In genomic region chr1:159891275-159892157, GRCh38 we compare ENCODE assay signal across 8 cellular contexts. TPM values are rescaled to one million over a fixed set of nuclear protein-coding genes. Genes with fewer than 3 reads are reported as not detected.
DNase-seq lines count a peak whose midpoint lies in the region; ATAC-seq, FAIRE-seq and TF ChIP-seq lines count a peak whose summit lies in the region.

No MANE protein-coding gene starts in this region.

- no peak overlapping the region for H4K91ac ChIP-seq in H1 (replicated peaks; ENCODE audit: insufficient read length, low read length)

- no peak overlapping the region for H2BK120ac ChIP-seq in H1 (replicated peaks; ENCODE audit: low read depth, low read length)

- H2BK15ac ChIP-seq in H1 (ENCODE audit: low read length), result no peak overlapping the region

- H3K23me2 ChIP-seq in H1 (ENCODE audit: low read depth, low read length), result no peaks in the 10 kb centered on the region

- H3K4me2 ChIP-seq in H1 (ENCODE audit: insufficient read depth in 1 of 2, low read depth in 2 of 2, low read length in 2 of 2), result no peak overlapping the region

- H3K4ac ChIP-seq in H1 (replicated peaks; ENCODE audit: insufficient read length, low read depth, low read length), result no peak overlapping the region

- TF ChIP-seq RAD21 in H1 (IDR thresholded peaks at IDR 0.05 in 1 of 2, conservative IDR thresholded peaks at IDR 0.05 in 1 of 2; ENCODE audit: low read depth in 2 of 2, low read length in 2 of 2), result peak; percentile 100

- H3K79me2 ChIP-seq in H1 (ENCODE audit: control insufficient read depth in 1 of 2, insufficient read depth in 2 of 2, low read length in 2 of 2), result no peaks in the 10 kb centered on the region

- H3K9me3 ChIP-seq in H1 (ENCODE audit: insufficient read depth in 2 of 2, low read depth in 1 of 2, low read length in 1 of 2) (no peaks in the 10 kb centered on the region), mucosa of descending colon (no peaks in the 10 kb centered on the region)

- no peak overlapping the region for H2AK5ac ChIP-seq in H1 (ENCODE audit: low read depth, low read length)

- no peaks in the 10 kb centered on the region for H3K27me3 ChIP-seq in H1 (replicated peaks in 1 of 4; ENCODE audit: control insufficient read depth in 3 of 4, extremely low read depth in 1 of 4, insufficient read depth in 3 of 4, low read length in 3 of 4)

- no peaks in the 10 kb centered on the region for H3K79me1 ChIP-seq in H1 (ENCODE audit: low read depth, low read length)

- ATAC-seq in GM19397 (IDR thresholded peaks at IDR 0.05; ENCODE audit: unreplicated experiment) (peak; percentile 71), mucosa of descending colon (peak; percentile 97)

- H4K8ac ChIP-seq in H1 (ENCODE audit: extremely low read depth, insufficient read depth, low read length), result no peak overlapping the region

- TF ChIP-seq POLR2A in H1 (IDR thresholded peaks at IDR 0.05; ENCODE audit: control extremely low read depth in 1 of 2, low read depth in 2 of 2, low read length in 2 of 2), result no peak

- peak; percentile 86 for FAIRE-seq in H1 (lab: Jason Lieb, UNC)

- DNase-seq in CD1c-positive myeloid dendritic cell (ENCODE audit: extremely low spot score) (peak; percentile 93), HS-5 (ENCODE audit: low read depth) (peak; percentile 77), NOMO-1 (lab: John Stamatoyannopoulos, UW; ENCODE audit: unreplicated experiment in 2 of 2) (peak; percentile 69 to 86), H1 (ENCODE audit: low read depth in 1 of 2, low spot score in 2 of 2) (peak; percentile 66 to 77), mucosa of descending colon (peak; percentile 85 to 92 (median 92))
- DNase-seq in activated CD8-positive, alpha-beta memory T cell treated with anti-CD3 and anti-CD28 coated beads for 4 hours (ENCODE audit: low read depth in 2 of 2), result peak; percentile 55 to 59
- peak; percentile 47 to 51 for DNase-seq in stimulated activated CD8-positive, alpha-beta memory T cell treated with anti-CD3 and anti-CD28 coated beads, Interleukin-4, amount 100 ng/mL, for 4 hours (ENCODE audit: low read depth in 2 of 2, low spot score in 1 of 2)

- H2AFZ ChIP-seq in H1 (ENCODE audit: low read length), result no peak overlapping the region

- POLR2A ChIA-PET in H1 (lab: Charles Lee; ENCODE audit: partially characterized antibody), result interaction anchor here (1.4 to 2.6 kb wide), 3 partner anchors 87 to 110 kb away, joined by 3 to 10 read pairs (median 4); partner anchors contain the start of gene DUSP23

- H3K4me1 ChIP-seq in H1 (replicated peaks in 1 of 4; ENCODE audit: control insufficient read depth in 3 of 4, insufficient read depth in 4 of 4, low read length in 3 of 4) (no peaks in the 10 kb centered on the region), mucosa of descending colon (ENCODE audit: low read depth) (no peaks in the 10 kb centered on the region)

- WGBS in H1 (ENCODE audit: extremely low coverage in 1 of 2, insufficient coverage in 1 of 2, insufficient read length in 1 of 2, insufficient replicate concordance in 2 of 2, low coverage in 1 of 2, low lambda C conversion rate in 2 of 2, missing lambda C conversion rate in 1 of 2), 2 experiments, result 54% methylated on average over 7 of the region's 7 CpGs; no CpG with 5 or more reads in 1 of the 2 experiments

- H2BK5ac ChIP-seq in H1 (ENCODE audit: low read depth, low read length), result no peak overlapping the region

- H2BK12ac ChIP-seq in H1 (ENCODE audit: low read depth, low read length), result no peak overlapping the region

- H3K4me3 ChIP-seq in H1 (ENCODE audit: extremely low read depth in 1 of 4, insufficient read depth in 2 of 4, low read depth in 3 of 4, low read length in 4 of 4), result no peak overlapping the region
- no peak overlapping the region for H3K4me3 ChIP-seq in mucosa of descending colon

- H3K56ac ChIP-seq in H1 (replicated peaks; ENCODE audit: insufficient read length, low read depth, low read length), result no peak overlapping the region

- H4K20me1 ChIP-seq in H1 (replicated peaks in 1 of 2; ENCODE audit: control insufficient read depth in 1 of 2, insufficient read depth in 2 of 2, low read length in 2 of 2), result no peaks in the 10 kb centered on the region

- CTCF ChIA-PET in H1 (lab: Charles Lee; ENCODE audit: partially characterized antibody), result interaction anchor here (0.6 to 20.8 kb wide), 45 partner anchors 9 to 759 kb away, joined by 3 to 645 read pairs (median 6); partner anchors contain the start of genes DUSP23, FCRL6, IGSF9 and KCNJ9

- TF ChIP-seq EP300 in H1 (IDR thresholded peaks at IDR 0.05; ENCODE audit: borderline replicate concordance in 1 of 2, low read depth in 2 of 2, low read length in 2 of 2), result no peak

- H3K18ac ChIP-seq in H1 (ENCODE audit: extremely low read depth, low read length), result no peak overlapping the region

- H3K27ac ChIP-seq in H1 (ENCODE audit: low read depth, low read length), result no peak overlapping the region

- no peak overlapping the region for H3K14ac ChIP-seq in H1 (ENCODE audit: insufficient read length)

- H2BK20ac ChIP-seq in H1 (ENCODE audit: low read length), result no peak overlapping the region

- TF ChIP-seq CTCF in H1 (IDR thresholded peaks at IDR 0.05; ENCODE audit: control extremely low read depth in 1 of 3, insufficient read depth in 1 of 3, low read depth in 1 of 3, low read length in 3 of 3) (peak; percentile 99 to 100 (median 100)), mucosa of descending colon (IDR thresholded peaks at IDR 0.05) (peak; percentile 74)

- H3K9ac ChIP-seq in H1 (replicated peaks in 1 of 4; ENCODE audit: extremely low read depth in 1 of 4, low read depth in 3 of 4, low read length in 3 of 4), result no peak overlapping the region

- H4K5ac ChIP-seq in H1 (ENCODE audit: insufficient read length, low read depth, low read length), result no peak overlapping the region

- H3K23ac ChIP-seq in H1 (ENCODE audit: insufficient read length), result no peak overlapping the region

- no peaks in the 10 kb centered on the region for H3K36me3 ChIP-seq in H1 (ENCODE audit: control insufficient read depth in 2 of 4, insufficient read depth in 4 of 4, low read length in 3 of 4)
- H3K36me3 ChIP-seq in mucosa of descending colon (ENCODE audit: low read depth), result no peaks in the 10 kb centered on the region

- intact Hi-C loops in mucosa of descending colon (cut with DNase I, micrococcal nuclease), result loop anchor here (1.0 to 5.0 kb wide), 2 partner anchors 92 to 94 kb away; no protein-coding TSS in a partner anchor

TF ChIP-seq in H1, 55 proteins besides CTCF, POLR2A, EP300 and RAD21 (continues in another document):
- no peak for TF ChIP-seq BCL11A (IDR thresholded peaks at IDR 0.05; ENCODE audit: low read depth in 2 of 2, low read length in 2 of 2)
- TF ChIP-seq ATF3 (IDR thresholded peaks at IDR 0.05; ENCODE audit: insufficient read depth, low read depth, low read length), result peak; percentile 72
- no peak for TF ChIP-seq CTBP2 (IDR thresholded peaks at IDR 0.05; ENCODE audit: borderline replicate concordance, insufficient read depth, insufficient read length, low read length)
- no peak for TF ChIP-seq CHD1 (IDR thresholded peaks at IDR 0.05; ENCODE audit: low read depth, low read length)

RNA-seq across cellular contexts. Expression of gene CFAP45, which starts 8.4 kb away (rescaled TPM):
- total RNA-seq in H1 (2021; fragmentation: NEBNext Ultra II Directional; extraction: Animal tissue kit (Norgen Biotek cat#: 25700)), result not detected in 2 replicates
- polyA plus RNA-seq in H1 (2011; rRNA removed), result 0.05 and 0.11 TPM in 2 replicates
- 0.45 TPM for polyA plus RNA-seq in H1 (2011; cell fraction: cytosol; rRNA removed)
- polyA plus RNA-seq in H1 (2011; cell fraction: nucleus; rRNA removed), result 0.16 TPM
- polyA plus RNA-seq in H1 (2012, experiment 1 of 2), result 0.16 to 0.64 TPM (median 0.36 TPM) in 4 replicates
- polyA plus RNA-seq in H1 (2012, experiment 2 of 2), result 0.31 TPM
- 0.30 TPM for polyA plus RNA-seq in H1 (2013, experiment 1 of 2)
- polyA plus RNA-seq in H1 (2013, experiment 2 of 2), result 0.31 TPM
- not detected in 2 replicates for polyA minus RNA-seq in H1 (2011; rRNA and poly(A)+ RNA removed)
- not detected for polyA minus RNA-seq in H1 (2011; cell fraction: cytosol; rRNA and poly(A)+ RNA removed)
- polyA minus RNA-seq in H1 (2011; cell fraction: nucleus; rRNA and poly(A)+ RNA removed), result not detected
- total RNA-seq in mucosa of descending colon, result under 1 TPM in 2 of 3 donors, not detected in 1; 0.36 to 0.57 TPM

RNA-seq across cellular contexts. Expression of gene VSIG8, which starts 29.1 kb away (rescaled TPM):
- total RNA-seq in H1 (2021; fragmentation: NEBNext Ultra II Directional; extraction: Animal tissue kit (Norgen Biotek cat#: 25700)), result not detected in 2 replicates
- polyA plus RNA-seq in H1 (2011; rRNA removed), result not detected in 2 replicates
- not detected for polyA plus RNA-seq in H1 (2011; cell fraction: cytosol; rRNA removed)
- polyA plus RNA-seq in H1 (2011; cell fraction: nucleus; rRNA removed), result not detected
- not detected in 4 replicates for polyA plus RNA-seq in H1 (2012, experiment 1 of 2)
- polyA plus RNA-seq in H1 (2012, experiment 2 of 2), result not detected
- not detected for polyA plus RNA-seq in H1 (2013, experiment 1 of 2)
- not detected for polyA plus RNA-seq in H1 (2013, experiment 2 of 2)
- polyA minus RNA-seq in H1 (2011; rRNA and poly(A)+ RNA removed), result not detected in 2 replicates
- polyA minus RNA-seq in H1 (2011; cell fraction: cytosol; rRNA and poly(A)+ RNA removed), result not detected
- polyA minus RNA-seq in H1 (2011; cell fraction: nucleus; rRNA and poly(A)+ RNA removed), result not detected
- total RNA-seq in mucosa of descending colon, result not detected

RNA-seq across cellular contexts. Expression of gene TAGLN2, which starts 33.8 kb away (rescaled TPM):
- 86.0 and 93.0 TPM in 2 replicates for total RNA-seq in H1 (2021; fragmentation: NEBNext Ultra II Directional; extraction: Animal tissue kit (Norgen Biotek cat#: 25700))
- 114 and 142 TPM in 2 replicates for polyA plus RNA-seq in H1 (2011; rRNA removed)
- polyA plus RNA-seq in H1 (2011; cell fraction: cytosol; rRNA removed), result 93.7 TPM
- 102 TPM for polyA plus RNA-seq in H1 (2011; cell fraction: nucleus; rRNA removed)
- 81.8 to 121 TPM (median 94.5 TPM) in 4 replicates for polyA plus RNA-seq in H1 (2012, experiment 1 of 2)
- 122 TPM for polyA plus RNA-seq in H1 (2012, experiment 2 of 2)
- 51.9 TPM for polyA plus RNA-seq in H1 (2013, experiment 1 of 2)
- polyA plus RNA-seq in H1 (2013, experiment 2 of 2), result 53.4 TPM
- polyA minus RNA-seq in H1 (2011; rRNA and poly(A)+ RNA removed), result 38.3 and 40.1 TPM in 2 replicates
- polyA minus RNA-seq in H1 (2011; cell fraction: cytosol; rRNA and poly(A)+ RNA removed), result 29.8 TPM
- polyA minus RNA-seq in H1 (2011; cell fraction: nucleus; rRNA and poly(A)+ RNA removed), result 23.9 TPM
- 100 to 1,000 TPM; 137 to 296 (median 264) TPM for total RNA-seq in mucosa of descending colon

RNA-seq across cellular contexts. Expression of gene IGSF9, which starts 53.9 kb away (rescaled TPM):
- total RNA-seq in H1 (2021; fragmentation: NEBNext Ultra II Directional; extraction: Animal tissue kit (Norgen Biotek cat#: 25700)), result 28.1 and 29.2 TPM in 2 replicates
- polyA plus RNA-seq in H1 (2011; rRNA removed), result 10.9 and 22.5 TPM in 2 replicates
- polyA plus RNA-seq in H1 (2011; cell fraction: cytosol; rRNA removed), result 12.7 TPM
- polyA plus RNA-seq in H1 (2011; cell fraction: nucleus; rRNA removed), result 51.2 TPM
- polyA plus RNA-seq in H1 (2012, experiment 1 of 2), result 15.9 to 25.3 TPM (median 21.2 TPM) in 4 replicates
- polyA plus RNA-seq in H1 (2012, experiment 2 of 2), result 18.7 TPM
- polyA plus RNA-seq in H1 (2013, experiment 1 of 2), result 20.9 TPM
- 19.7 TPM for polyA plus RNA-seq in H1 (2013, experiment 2 of 2)
- 6.2 and 8.0 TPM in 2 replicates for polyA minus RNA-seq in H1 (2011; rRNA and poly(A)+ RNA removed)
- polyA minus RNA-seq in H1 (2011; cell fraction: cytosol; rRNA and poly(A)+ RNA removed), result 10.9 TPM
- polyA minus RNA-seq in H1 (2011; cell fraction: nucleus; rRNA and poly(A)+ RNA removed), result 11.3 TPM
- 10 to 100 TPM; 21.5 to 70.8 (median 25.9) TPM for total RNA-seq in mucosa of descending colon
